ENCODE assay signal across 8 cellular contexts in the genomic region with DNA sequence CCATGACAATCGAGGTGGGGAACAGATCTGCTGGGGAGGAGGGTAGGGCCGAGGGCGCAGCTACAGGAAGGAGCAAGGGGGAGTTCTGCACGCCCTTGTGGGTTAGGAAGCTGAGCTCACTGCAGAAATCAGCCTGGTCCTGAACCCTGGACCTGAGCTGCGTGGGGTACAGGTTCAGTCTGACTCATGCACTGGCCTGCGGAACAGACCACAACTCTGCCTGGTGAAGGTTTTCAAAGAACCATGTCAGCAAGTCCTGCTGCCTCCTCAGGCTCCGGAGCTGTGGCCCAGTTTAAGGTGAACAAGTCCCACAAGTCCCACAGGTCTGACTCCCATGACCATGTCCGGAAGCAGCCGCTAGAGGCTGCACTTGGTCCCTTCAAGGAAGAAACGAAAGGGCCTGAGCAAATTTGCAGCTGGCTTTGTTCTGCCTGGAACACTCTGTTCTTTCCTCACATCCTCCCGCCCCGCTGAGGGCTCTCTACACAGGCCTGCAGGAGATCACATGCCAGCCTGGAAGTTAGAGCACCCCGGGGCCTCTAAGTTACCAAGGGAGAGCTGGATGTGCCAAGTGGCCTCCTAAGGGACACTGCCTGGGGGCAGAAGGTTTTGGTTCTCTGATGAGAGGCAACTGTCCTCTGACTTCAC. TPM values are rescaled to one million over a fixed set of nuclear protein-coding genes. Genes with fewer than 3 reads are reported as not detected.
DNase-seq lines count a peak whose midpoint lies in the region; ATAC-seq and TF ChIP-seq lines count a peak whose summit lies in the region.

No MANE protein-coding gene starts in this region.

- DNase-seq in GM06990 (ENCODE audit: extremely low read depth, insufficient read length) (peak; percentile 87), SKM-1 treated with dmso at 0.1 percent for 144 hours (lab: John Stamatoyannopoulos, UW; ENCODE audit: unreplicated experiment) (peak; percentile 86), left cardiac atrium (peak; percentile 90), sciatic nerve (ENCODE audit: low spot score) (peak; percentile 81), COLO829 (ENCODE audit: low spot score) (no peak)
- peak; percentile 76 for DNase-seq in activated naive CD8-positive, alpha-beta T cell treated with anti-CD3 and anti-CD28 coated beads, Interleukin-2, amount 50 U/mL, for 24 hours

- ATAC-seq in GM21825 (IDR thresholded peaks at IDR 0.05; ENCODE audit: unreplicated experiment) (peak; percentile 61), left cardiac atrium (peak; percentile 93), sciatic nerve (peak; percentile 95)
- peak; percentile 91 for ATAC-seq in activated naive CD8-positive, alpha-beta T cell treated with anti-CD3 and anti-CD28 coated beads, Interleukin-2, amount 50 U/mL, for 24 hours

- peaks cover 60% of the 10 kb centered on the region for H3K4me1 Mint-ChIP-seq in activated naive CD8-positive, alpha-beta T cell treated with anti-CD3 and anti-CD28 coated beads, Interleukin-2, amount 50 U/mL, for 24 hours

- intact Hi-C loops in left cardiac atrium (cut with DNase I) (loop anchor here (10.0 kb wide), 2 partner anchors 54 to 174 kb away; a partner anchor contains a TSS), sciatic nerve (cut with DNase I) (no loop called here)

- TF ChIP-seq CTCF in GM06990 (IDR thresholded peaks at IDR 0.05; ENCODE audit: insufficient read depth, low read length, poor library complexity, severe bottlenecking) = peak; percentile 99

- no peaks in the 10 kb centered on the region for H3K27me3 Mint-ChIP-seq in activated naive CD8-positive, alpha-beta T cell treated with anti-CD3 and anti-CD28 coated beads, Interleukin-2, amount 50 U/mL, for 24 hours

- peaks cover 4% of the 10 kb centered on the region for H3K36me3 Mint-ChIP-seq in activated naive CD8-positive, alpha-beta T cell treated with anti-CD3 and anti-CD28 coated beads, Interleukin-2, amount 50 U/mL, for 24 hours (ENCODE audit: low read depth)

- H3K9me3 Mint-ChIP-seq in activated naive CD8-positive, alpha-beta T cell treated with anti-CD3 and anti-CD28 coated beads, Interleukin-2, amount 50 U/mL, for 24 hours = no peaks in the 10 kb centered on the region

- H3K27me3 ChIP-seq in GM06990 (replicated peaks; ENCODE audit: control insufficient read depth, insufficient read depth, low read length) = no peaks in the 10 kb centered on the region

- H3K4me3 Mint-ChIP-seq in activated naive CD8-positive, alpha-beta T cell treated with anti-CD3 and anti-CD28 coated beads, Interleukin-2, amount 50 U/mL, for 24 hours = peak overlapping the region; percentile 85

- peak overlapping the region; percentile 76 for H3K27ac ChIP-seq in KOPT-K1 (ENCODE audit: low read depth, low read length, poor library complexity, severe bottlenecking)

- H3K4me3 ChIP-seq in GM06990 (replicated peaks; ENCODE audit: low read depth, low read length) = peak overlapping the region; percentile 61

- no peaks in the 10 kb centered on the region for H3K9me3 ChIP-seq in KOPT-K1 (ENCODE audit: insufficient read depth, low read length, poor library complexity, severe bottlenecking)

- H3K36me3 ChIP-seq in GM06990 (ENCODE audit: control insufficient read depth, insufficient read depth, low read length) (no peaks in the 10 kb centered on the region), KOPT-K1 (ENCODE audit: insufficient read depth, low read length) (no peaks in the 10 kb centered on the region)

- H3K27ac Mint-ChIP-seq in activated naive CD8-positive, alpha-beta T cell treated with anti-CD3 and anti-CD28 coated beads, Interleukin-2, amount 50 U/mL, for 24 hours = peak overlapping the region; percentile 85

RNA-seq across cellular contexts. Expression of a gene that starts 49.3 kb away (rescaled TPM):
- total RNA-seq in left cardiac atrium = 100 to 1,000 TPM; 217 to 302 TPM
- total RNA-seq in sciatic nerve = 238 TPM
